In the genomic region with DNA sequence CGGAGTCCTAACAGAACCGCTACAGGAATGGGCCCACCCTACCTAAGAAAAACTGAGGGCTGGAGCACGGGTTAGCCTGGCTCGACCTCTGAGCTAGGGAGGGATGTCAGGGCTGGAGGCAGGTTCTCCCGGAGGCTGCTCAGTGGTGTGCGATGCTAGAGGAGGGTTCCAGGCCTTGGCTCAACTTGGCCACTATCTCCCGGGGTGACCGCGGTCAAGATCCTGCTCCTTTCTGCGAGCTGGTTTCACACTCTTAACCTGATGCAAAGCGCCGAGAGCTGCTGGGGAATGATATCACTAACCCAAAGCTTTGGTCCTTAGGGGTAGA, we compare ENCODE assay signal across 8 cellular contexts. TPM values are rescaled to one million over a fixed set of nuclear protein-coding genes. Genes with fewer than 3 reads are reported as not detected.
DNase-seq lines count a peak whose midpoint lies in the region; ATAC-seq and TF ChIP-seq lines count a peak whose summit lies in the region.

No MANE protein-coding gene starts in this region.

- no peaks in the 10 kb centered on the region for H3K27me3 ChIP-seq in body of pancreas
- no peaks in the 10 kb centered on the region for H3K27me3 ChIP-seq in upper lobe of left lung

- H3K36me3 ChIP-seq in body of pancreas (replicated peaks in 1 of 2; ENCODE audit: insufficient read depth in 1 of 2, low read depth in 2 of 2), result peaks cover 0 to 3% of the 10 kb centered on the region in 2 donors
- peaks cover under 1 to 25% (median 18%) of the 10 kb centered on the region in 4 donors for H3K36me3 ChIP-seq in upper lobe of left lung

- 0% methylated on average over 3 to 12 of the region's 12 CpGs for WGBS in body of pancreas, 2 donors
- 0 to 1% methylated on average over 12 of the region's 12 CpGs for WGBS in lower leg skin, 2 donors
- 0 to 1% methylated on average over 6 to 12 of the region's 12 CpGs for WGBS in upper lobe of left lung, 2 donors

- H3K4me1 ChIP-seq in body of pancreas, result peaks cover 14% of the 10 kb centered on the region
- H3K4me1 ChIP-seq in upper lobe of left lung, result peaks cover 12 to 26% (median 13%) of the 10 kb centered on the region in 4 donors

- H3K9me3 ChIP-seq in body of pancreas, result no peaks in the 10 kb centered on the region
- H3K9me3 ChIP-seq in upper lobe of left lung, result no peaks in the 10 kb centered on the region

- ATAC-seq in GM18502 (IDR thresholded peaks at IDR 0.05; ENCODE audit: poor library complexity, unreplicated experiment) (peak; percentile 15), HG03175 (IDR thresholded peaks at IDR 0.05; ENCODE audit: unreplicated experiment) (peak; percentile 15), body of pancreas (peak; percentile 18), upper lobe of left lung (ENCODE audit: low FRiP score in 2 of 2) (peak; percentile 54 to 56), GM18873 (IDR thresholded peaks at IDR 0.05; ENCODE audit: low FRiP score, unreplicated experiment) (no peak)

- peak overlapping the region; percentile 91 to 99 (median 98) for H3K27ac ChIP-seq in body of pancreas
- H3K27ac ChIP-seq in upper lobe of left lung, result peak overlapping the region; percentile 93 to 98 (median 94)

- TF ChIP-seq POLR2A in body of pancreas (IDR thresholded peaks at IDR 0.05), result no peak
- TF ChIP-seq POLR2A in lower leg skin (IDR thresholded peaks at IDR 0.05), result no peak
- TF ChIP-seq POLR2A in upper lobe of left lung (IDR thresholded peaks at IDR 0.05), result no peak
- TF ChIP-seq POLR2A in erythroblast (IDR thresholded peaks at IDR 0.05; ENCODE audit: low read length), result no peak

- intact Hi-C loops in body of pancreas (cut with DNase I), result no loop called here
- intact Hi-C loops in lower leg skin (cut with DNase I; ENCODE audit: low total_unique reads), result no loop called here

- no peak for TF ChIP-seq EP300 in upper lobe of left lung (IDR thresholded peaks at IDR 0.05)

- TF ChIP-seq CTCF in body of pancreas (IDR thresholded peaks at IDR 0.05), result no peak
- no peak for TF ChIP-seq CTCF in lower leg skin (IDR thresholded peaks at IDR 0.05)
- TF ChIP-seq CTCF in upper lobe of left lung (IDR thresholded peaks at IDR 0.05), result no peak

- DNase-seq in body of pancreas, result no peak
- no peak for DNase-seq in lower leg skin (ENCODE audit: low spot score in 2 of 2)
- no peak for DNase-seq in upper lobe of left lung
- DNase-seq in amniotic stem cell (lab: John Stamatoyannopoulos, UW), result no peak
- DNase-seq in erythroblast (lab: John Stamatoyannopoulos, UW), result no peak

- peak overlapping the region; percentile 42 to 76 for H3K4me3 ChIP-seq in body of pancreas
- peak overlapping the region; percentile 85 for H3K4me3 ChIP-seq in lower leg skin (ENCODE audit: low read depth, poor library complexity, severe bottlenecking)
- H3K4me3 ChIP-seq in upper lobe of left lung, result peak overlapping the region; percentile 64 to 96 (median 86)

RNA-seq across cellular contexts. Expression of gene POP4, which starts 0.3 kb away (rescaled TPM):
- 10 to 100 TPM; 12.2 to 51.6 TPM for total RNA-seq in body of pancreas
- 10 to 100 TPM; 33.6 to 53.4 (median 46.4) TPM for total RNA-seq in lower leg skin
- 10 to 100 TPM; 29.3 to 59.6 (median 53.8) TPM for total RNA-seq in upper lobe of left lung

RNA-seq across cellular contexts. Expression of gene PLEKHF1, which starts 58.9 kb away (rescaled TPM):
- total RNA-seq in body of pancreas (10 to 100 TPM; 13.5 to 16.5 TPM), lower leg skin (10 to 100 TPM; 13.1 to 18.1 (median 17.2) TPM), upper lobe of left lung (10 to 100 TPM; 10.6 to 21.0 (median 14.2) TPM)
